ENCODE assay signal across 10 cellular contexts in the genomic region with DNA sequence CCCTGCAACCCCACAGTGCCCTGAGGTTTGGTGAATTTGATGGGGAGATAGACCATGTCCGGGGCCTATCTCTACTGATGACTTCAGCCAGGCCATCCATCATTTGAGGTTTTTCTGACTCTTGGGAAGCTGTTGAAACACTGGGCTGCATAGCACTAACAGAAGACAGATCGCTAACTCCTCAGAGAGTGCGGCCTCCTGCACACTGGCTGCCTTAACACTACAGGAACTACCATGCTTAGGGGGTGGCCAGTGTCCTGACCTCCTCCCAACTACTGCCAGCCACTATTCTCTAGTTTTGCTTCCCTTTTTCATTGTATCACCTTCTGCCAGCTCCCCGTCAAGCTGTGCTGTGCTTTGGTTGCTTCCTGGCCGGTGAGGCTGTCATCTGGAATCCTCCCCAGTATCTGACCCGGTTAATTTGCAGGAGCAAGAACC. TPM values are rescaled to one million over a fixed set of nuclear protein-coding genes. Genes with fewer than 3 reads are reported as not detected.
DNase-seq lines count a peak whose midpoint lies in the region; ATAC-seq and TF ChIP-seq lines count a peak whose summit lies in the region.
"Had no signal": no experiment of that assay in that cellular context is flagged by ENCODE, and none has a peak within 500 bp of the region (broad histone marks: within the 10 kb centered on the region; RNA-seq: fewer than 3 reads in every experiment).

No MANE protein-coding gene starts in this region.

- POLR2A ChIA-PET in WTC11 (lab: Charles Lee) = interaction anchor here (1.5 kb wide), 1 partner anchor 57 kb away, joined by 4 read pairs; a partner anchor contains a TSS

- H3K4me1 Mint-ChIP-seq in WTC11 = peaks cover 55% of the 10 kb centered on the region

- peak overlapping the region; percentile 50 for H3K4me3 Mint-ChIP-seq in WTC11
- H3K4me3 Mint-ChIP-seq: activated T-cell treated with anti-CD3 and anti-CD28 coated beads, Interleukin-2, amount 50 U/mL, for 4 hours had no signal

- CTCF ChIA-PET in WTC11 (lab: Charles Lee) = interaction anchor here (1.2 to 1.9 kb wide), 7 partner anchors 10 to 404 kb away, joined by 3 to 15 read pairs (median 6); a partner anchor contains a TSS

- peak overlapping the region; percentile 56 for H3K4me2 ChIP-seq in hepatocyte

- H3K9me2 ChIP-seq in hepatocyte (replicated peaks; ENCODE audit: insufficient read depth) = no peaks in the 10 kb centered on the region

- H3K4me1 ChIP-seq in HUES48 (ENCODE audit: control insufficient read depth, insufficient read depth, low read length) (peaks cover 44% of the 10 kb centered on the region), hepatocyte (ENCODE audit: insufficient read depth) (peaks cover 39% of the 10 kb centered on the region), spleen (peaks cover 0 to 43% (median 11%) of the 10 kb centered on the region in 6 donors)

- H3K27ac ChIP-seq in HUES48 (ENCODE audit: low read depth, low read length) (peak overlapping the region; percentile 61), hepatocyte (peak overlapping the region; percentile 56), spleen (peak overlapping the region in 6 of 8 donors; percentile 37 to 70 (median 56))

- H3K79me2 ChIP-seq in hepatocyte = no peaks in the 10 kb centered on the region

- H3K9ac ChIP-seq in HUES48 (ENCODE audit: low read depth, low read length) = no peak overlapping the region

- WGBS in hepatocyte (ENCODE audit: low lambda C conversion rate, missing lambda C conversion rate) = 66% methylated on average over 6 of the region's 6 CpGs
- WGBS in spleen, 5 donors = 51 to 65% (median 58%) methylated on average over 6 of the region's 6 CpGs

- H3K4me3 ChIP-seq in HUES48 (ENCODE audit: low read depth, low read length) = no peak overlapping the region
- H3K4me3 ChIP-seq in hepatocyte = no peak overlapping the region
- H3K4me3 ChIP-seq in spleen = no peak overlapping the region

- H4K20me1 ChIP-seq in hepatocyte (ENCODE audit: insufficient read depth, poor library complexity, severe bottlenecking) = no peaks in the 10 kb centered on the region

- H3K9me3 Mint-ChIP-seq in WTC11 = no peaks in the 10 kb centered on the region
- H3K9me3 Mint-ChIP-seq: activated T-cell treated with anti-CD3 and anti-CD28 coated beads, Interleukin-2, amount 50 U/mL, for 4 hours had no signal

- no peaks in the 10 kb centered on the region; the same call in 1 of the 2 replicates for H3K36me3 Mint-ChIP-seq in WTC11

- H3K27me3 ChIP-seq in HUES48 (ENCODE audit: control insufficient read depth, insufficient read depth, low read length) (no peaks in the 10 kb centered on the region), hepatocyte (no peaks in the 10 kb centered on the region), spleen (replicated peaks in 1 of 7) (no peaks in the 10 kb centered on the region)

- no peak for DNase-seq in WTC11 (ENCODE audit: low spot score)
- no peak for DNase-seq in hepatocyte (ENCODE audit: low spot score)
- DNase-seq in spleen = no peak
- DNase-seq in AML-193 (lab: John Stamatoyannopoulos, UW) = no peak
- no peak for DNase-seq in G401 (ENCODE audit: low spot score)
- DNase-seq in epidermal melanocyte (ENCODE audit: insufficient read length, low spot score) = no peak
- DNase-seq: activated T-cell treated with anti-CD3 and anti-CD28 coated beads, Interleukin-2, amount 50 U/mL, for 4 hours; NCI-H526 had no signal

- no peaks in the 10 kb centered on the region for H3K27me3 Mint-ChIP-seq in WTC11 (ENCODE audit: low read depth)

- H2AFZ ChIP-seq in hepatocyte = no peak overlapping the region

- intact Hi-C loops in spleen (cut with DNase I; ENCODE audit: low total_unique reads) = no loop called here

- H3K9me3 ChIP-seq in HUES48 (ENCODE audit: control insufficient read depth, insufficient read depth, low read length) (no peaks in the 10 kb centered on the region), hepatocyte (ENCODE audit: low read depth) (no peaks in the 10 kb centered on the region), spleen (no peaks in the 10 kb centered on the region)

- TF ChIP-seq CTCF in WTC11 (IDR thresholded peaks at IDR 0.05) (no peak), hepatocyte (IDR thresholded peaks at IDR 0.05; ENCODE audit: poor library complexity) (no peak), spleen (IDR thresholded peaks at IDR 0.05 in 8 of 11, conservative IDR thresholded peaks at IDR 0.05 in 3 of 11) (no peak)

- in situ Hi-C loops in G401 (cut with HindIII; ENCODE audit: low sequenced_read_pairs) = no loop called here

- peak overlapping the region; percentile 94 for H3K27ac Mint-ChIP-seq in WTC11

- no peaks in the 10 kb centered on the region; the same call in 1 of the 2 replicates for H3K36me3 ChIP-seq in HUES48 (ENCODE audit: control insufficient read depth, insufficient read depth, low read length)
- H3K36me3 ChIP-seq in hepatocyte (replicated peaks; ENCODE audit: insufficient read depth, low read depth) = no peaks in the 10 kb centered on the region
- H3K36me3 ChIP-seq in spleen = peaks cover 0 to 90% (median 18%) of the 10 kb centered on the region in 6 donors

- no peak for TF ChIP-seq POLR2A in spleen (IDR thresholded peaks at IDR 0.05)

- ATAC-seq in WTC11 (no peak), HG02870 (IDR thresholded peaks at IDR 0.05; ENCODE audit: unreplicated experiment) (no peak)
- ATAC-seq: activated T-cell treated with anti-CD3 and anti-CD28 coated beads, Interleukin-2, amount 50 U/mL, for 4 hours had no signal

TF ChIP-seq in WTC11, 78 proteins besides CTCF, POLR2A, EP300 and RAD21:
- TF ChIP-seq, protein P1, sequence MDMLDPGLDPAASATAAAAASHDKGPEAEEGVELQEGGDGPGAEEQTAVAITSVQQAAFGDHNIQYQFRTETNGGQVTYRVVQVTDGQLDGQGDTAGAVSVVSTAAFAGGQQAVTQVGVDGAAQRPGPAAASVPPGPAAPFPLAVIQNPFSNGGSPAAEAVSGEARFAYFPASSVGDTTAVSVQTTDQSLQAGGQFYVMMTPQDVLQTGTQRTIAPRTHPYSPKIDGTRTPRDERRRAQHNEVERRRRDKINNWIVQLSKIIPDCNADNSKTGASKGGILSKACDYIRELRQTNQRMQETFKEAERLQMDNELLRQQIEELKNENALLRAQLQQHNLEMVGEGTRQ (CRISPR knock-in tag; IDR thresholded peaks at IDR 0.05) = no peak
- TF ChIP-seq, protein P2, sequence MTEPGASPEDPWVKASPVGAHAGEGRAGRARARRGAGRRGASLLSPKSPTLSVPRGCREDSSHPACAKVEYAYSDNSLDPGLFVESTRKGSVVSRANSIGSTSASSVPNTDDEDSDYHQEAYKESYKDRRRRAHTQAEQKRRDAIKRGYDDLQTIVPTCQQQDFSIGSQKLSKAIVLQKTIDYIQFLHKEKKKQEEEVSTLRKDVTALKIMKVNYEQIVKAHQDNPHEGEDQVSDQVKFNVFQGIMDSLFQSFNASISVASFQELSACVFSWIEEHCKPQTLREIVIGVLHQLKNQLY (CRISPR knock-in tag; IDR thresholded peaks at IDR 0.05) = no peak
- TF ChIP-seq, protein P3, sequence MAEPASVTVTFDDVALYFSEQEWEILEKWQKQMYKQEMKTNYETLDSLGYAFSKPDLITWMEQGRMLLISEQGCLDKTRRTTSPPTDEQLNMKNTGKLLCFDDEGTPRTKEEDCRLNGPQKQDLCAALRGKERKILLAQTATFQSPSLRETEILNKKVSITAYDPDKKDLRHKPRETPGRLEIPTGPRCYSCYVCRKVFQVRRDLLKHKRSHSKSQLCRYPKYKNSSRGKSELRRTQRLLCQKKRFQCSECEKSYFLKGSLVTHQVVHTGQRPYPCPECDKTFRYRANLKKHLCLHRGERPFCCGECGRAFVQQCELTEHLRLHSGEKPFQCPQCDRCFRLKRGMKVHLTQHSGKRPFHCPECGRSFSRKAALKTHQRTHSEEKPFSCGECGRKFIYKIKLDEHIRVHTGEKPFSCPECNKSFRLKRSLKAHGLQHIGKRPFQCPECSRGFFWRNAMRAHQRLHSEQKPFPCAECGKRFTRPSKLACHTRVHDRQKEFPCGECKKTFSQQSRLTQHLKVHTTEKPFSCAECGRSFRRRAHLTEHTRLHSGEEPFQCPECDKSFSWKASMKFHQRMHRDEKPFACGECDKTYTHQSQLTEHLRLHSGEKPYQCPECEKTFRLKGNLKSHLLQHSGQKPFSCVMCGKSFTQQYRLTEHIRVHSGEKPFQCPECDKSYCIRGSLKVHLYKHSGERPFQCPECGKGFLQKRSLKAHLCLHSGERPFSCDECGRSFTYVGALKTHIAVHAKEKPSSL (CRISPR knock-in tag; conservative IDR thresholded peaks at IDR 0.05) = no peak
- no peak for TF ChIP-seq NFE2L1 (CRISPR knock-in tag; IDR thresholded peaks at IDR 0.05)
- TF ChIP-seq RELA (CRISPR knock-in tag; IDR thresholded peaks at IDR 0.05; ENCODE audit: borderline replicate concordance) = no peak
- TF ChIP-seq ESRRA (CRISPR knock-in tag; IDR thresholded peaks at IDR 0.05; ENCODE audit: borderline replicate concordance) = no peak
- TF ChIP-seq GABPB1 (CRISPR knock-in tag; IDR thresholded peaks at IDR 0.05) = no peak
- TF ChIP-seq IRF2 (CRISPR knock-in tag; IDR thresholded peaks at IDR 0.05; ENCODE audit: borderline replicate concordance, low read depth) = no peak
- TF ChIP-seq ZNF423 (CRISPR knock-in tag; IDR thresholded peaks at IDR 0.05) = no peak
TF ChIP-seq in WTC11: peak in this region for 0.

RNA-seq across cellular contexts. Expression of a gene that starts 57.1 kb away (rescaled TPM):
- total RNA-seq in WTC11 (2021) = 25.8 to 32.3 TPM (median 30.7 TPM) in 3 replicates
- total RNA-seq in hepatocyte = 26.0 and 31.1 TPM in 2 replicates
- polyA plus RNA-seq in hepatocyte = 21.9 and 22.2 TPM in 2 replicates
- 10 to 100 TPM in 6 of 7 donors, 1 to 10 TPM in 1; 9.4 to 26.0 (median 15.2) TPM for total RNA-seq in spleen
- 10 to 100 TPM; 18.5 to 30.1 (median 25.6) TPM for polyA plus RNA-seq in spleen
- total RNA-seq in G401 (2014; rRNA removed; shearing (Covaris generic)) = 21.8 and 22.4 TPM in 2 replicates
